Comparison of ENCODE assay signal across 13 cellular contexts in genomic region chr6:106844930-106845329, GRCh38.
DNase-seq lines count a peak whose midpoint lies in the region; ATAC-seq and TF ChIP-seq lines count a peak whose summit lies in the region.
"Had no signal": no experiment of that assay in that cellular context is flagged by ENCODE, and none has a peak within 500 bp of the region (broad histone marks: within the 10 kb centered on the region; RNA-seq: fewer than 3 reads in every experiment).

No MANE protein-coding gene starts in this region.

- peaks cover 28% of the 10 kb centered on the region for H3K4me1 ChIP-seq in DOHH2 (ENCODE audit: control insufficient read depth, low read length)
- H3K4me1 ChIP-seq: A549, psoas muscle had no signal

- no peaks in the 10 kb centered on the region for H3K79me2 ChIP-seq in DOHH2 (ENCODE audit: control insufficient read depth, low read length)

- no peaks in the 10 kb centered on the region for H3K27me3 ChIP-seq in DOHH2 (ENCODE audit: control insufficient read depth, low read length)

- no peak overlapping the region for H3K27ac ChIP-seq in DOHH2 (ENCODE audit: low read depth, low read length)
- H3K27ac ChIP-seq: A549, psoas muscle had no signal

- H4K20me1 ChIP-seq in DOHH2 (ENCODE audit: control insufficient read depth, insufficient read depth, low read depth, low read length): no peaks in the 10 kb centered on the region

- H3K36me3 ChIP-seq in DOHH2 (ENCODE audit: control insufficient read depth, low read length): no peaks in the 10 kb centered on the region

- H3K9me3 ChIP-seq in DOHH2 (ENCODE audit: control insufficient read depth, insufficient read depth, low read length): no peaks in the 10 kb centered on the region
- H3K9me3 ChIP-seq: A549, psoas muscle, SK-N-SH had no signal

- no peaks in the 10 kb centered on the region for H3F3A ChIP-seq in DOHH2 (ENCODE audit: control insufficient read depth, insufficient read depth)

- no peak overlapping the region for H3K4me3 ChIP-seq in DOHH2 (ENCODE audit: low read length)
- H3K4me3 ChIP-seq: A549, psoas muscle had no signal

- no peak for TF ChIP-seq CTCF in DOHH2 (IDR thresholded peaks at IDR 0.05; ENCODE audit: low read depth, low read length, poor library complexity, severe bottlenecking)

- peak; percentile 69 for ATAC-seq in GM19023 (IDR thresholded peaks at IDR 0.05; ENCODE audit: unreplicated experiment)
- ATAC-seq in HG02571 (IDR thresholded peaks at IDR 0.05; ENCODE audit: unreplicated experiment): peak; percentile 68
- ATAC-seq in HG03342 (IDR thresholded peaks at IDR 0.05; ENCODE audit: unreplicated experiment): peak; percentile 65
- ATAC-seq: A549, psoas muscle had no signal

- H3K9me2 ChIP-seq in DOHH2 (replicated peaks; ENCODE audit: control insufficient read depth, low read length): no peaks in the 10 kb centered on the region
- H3K9me2 ChIP-seq: SK-N-SH had no signal

- no peak for DNase-seq in NCI-H2196 (lab: John Stamatoyannopoulos, UW; ENCODE audit: unreplicated experiment)
- no peak for DNase-seq in HK-2 (ENCODE audit: unreplicated experiment)
- no peak for DNase-seq in inferior parietal cortex (ENCODE audit: extremely low spot score)
- DNase-seq in NCI-H2029 (lab: John Stamatoyannopoulos, UW): no peak
- DNase-seq: NCI-H1417 treated with DMSO at 0.1 percent for 48 hours; psoas muscle; SK-N-SH; stimulated activated CD4-positive, alpha-beta T cell treated with anti-CD3 and anti-CD28 coated beads, Interleukin-4, amount 100 ng/mL, for 1 hour had no signal

- H3K4me2 ChIP-seq in DOHH2 (ENCODE audit: low read length): peak overlapping the region; percentile 8
- H3K4me2 ChIP-seq: A549, SK-N-SH had no signal
